Comparison of ENCODE assay signal across 17 cellular contexts in the genomic region with DNA sequence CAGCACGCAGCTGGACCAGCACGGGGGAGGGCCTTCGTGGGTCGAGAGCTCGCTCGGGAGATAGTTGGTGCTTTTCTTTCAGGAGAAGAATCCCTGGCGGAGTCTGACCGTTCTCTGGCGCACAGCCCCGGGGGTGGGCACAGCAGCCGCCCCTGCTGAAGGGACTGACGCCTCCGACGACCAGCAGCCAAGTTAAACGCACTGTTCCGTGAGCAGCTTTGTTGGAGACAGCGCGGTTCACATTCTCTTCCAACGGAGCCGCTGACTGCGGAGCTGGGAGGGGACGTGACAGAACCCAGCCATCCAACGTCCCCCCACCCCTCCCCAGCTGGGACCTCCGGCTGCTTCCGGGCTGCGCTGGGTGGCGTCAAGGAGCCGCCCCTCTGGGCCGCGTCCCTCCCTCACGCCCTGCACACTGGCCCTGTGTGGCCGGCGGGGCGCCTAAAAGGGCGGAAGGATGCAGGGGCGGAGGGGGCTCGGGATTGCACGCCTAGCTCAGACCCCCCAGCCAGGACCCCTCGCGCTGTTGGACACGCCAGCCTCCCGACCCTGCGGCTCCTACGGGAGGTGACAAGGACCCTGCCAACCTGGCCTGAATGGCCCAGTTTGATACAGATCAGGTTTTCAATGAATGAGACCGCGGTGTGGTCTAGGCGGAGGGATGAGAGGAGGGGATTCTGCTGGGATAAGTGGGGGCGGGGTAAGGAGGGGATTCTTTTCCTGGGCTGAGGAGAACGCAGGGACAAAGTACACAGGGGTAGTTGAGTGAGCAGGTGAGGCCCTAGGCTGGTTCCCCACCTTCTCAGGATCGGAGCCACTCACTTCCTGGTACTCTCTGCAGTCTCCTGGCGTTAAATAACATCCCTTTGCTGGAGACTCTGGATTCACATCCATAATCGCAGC. TPM values are rescaled to one million over a fixed set of nuclear protein-coding genes. Genes with fewer than 3 reads are reported as not detected.
DNase-seq lines count a peak whose midpoint lies in the region; ATAC-seq and TF ChIP-seq lines count a peak whose summit lies in the region.
"Had no signal": no experiment of that assay in that cellular context is flagged by ENCODE, and none has a peak within 500 bp of the region (broad histone marks: within the 10 kb centered on the region; RNA-seq: fewer than 3 reads in every experiment).

No MANE protein-coding gene starts in this region.

- peak overlapping the region; percentile 37 for H3K4me3 ChIP-seq in fibroblast of mammary gland (ENCODE audit: control insufficient read depth, low read depth, low read length)
- peak overlapping the region; percentile 15 for H3K4me3 ChIP-seq in thymus (ENCODE audit: low read length)

- peak; percentile 31 to 67 (median 65) for ATAC-seq in natural killer cell
- ATAC-seq in HG03521 (IDR thresholded peaks at IDR 0.05; ENCODE audit: unreplicated experiment): no peak
- ATAC-seq in omental fat pad (ENCODE audit: low FRiP score): no peak

- H3K9me3 Mint-ChIP-seq in natural killer cell: no peaks in the 10 kb centered on the region
- H3K9me3 Mint-ChIP-seq: stimulated activated naive CD8-positive, alpha-beta T cell treated with anti-CD3 and anti-CD28 coated beads, Interleukin-15, Interleukin-2, amounts not matched to agents 100 ng/mL and 50 ng/mL, for 24 hours had no signal

- H3K27ac ChIP-seq in RWPE1 (0 out of 2 replicates have a peak overlapping the region, but pooled peaks have one; percentile 2), thymus (ENCODE audit: low read depth) (no peak overlapping the region)
- H3K27ac ChIP-seq: HL-60 had no signal

- H3K27me3 ChIP-seq in thymus (ENCODE audit: control insufficient read depth, insufficient read depth): no peaks in the 10 kb centered on the region

- no peaks in the 10 kb centered on the region for H3K4me1 Mint-ChIP-seq in natural killer cell

- intact Hi-C loops in natural killer cell (cut with micrococcal nuclease): no loop called here

- 78% methylated on average over 52 of the region's 52 CpGs for WGBS in thymus

- no peaks in the 10 kb centered on the region for H3K36me3 Mint-ChIP-seq in natural killer cell

- TF ChIP-seq CTCF in RWPE1 (conservative IDR thresholded peaks at IDR 0.05; ENCODE audit: low read depth) (no peak), fibroblast of mammary gland (conservative IDR thresholded peaks at IDR 0.05; ENCODE audit: control insufficient read depth, insufficient read depth, low read depth, low read length) (no peak), natural killer cell (IDR thresholded peaks at IDR 0.05) (no peak), omental fat pad (IDR thresholded peaks at IDR 0.05) (no peak)

- no peaks in the 10 kb centered on the region for H3K9me3 ChIP-seq in thymus (ENCODE audit: control insufficient read depth)
- H3K9me3 ChIP-seq: Caco-2 had no signal

- H3K36me3 ChIP-seq in thymus (ENCODE audit: control insufficient read depth, insufficient read depth): peaks cover 9% of the 10 kb centered on the region

- CTCF ChIA-PET in RWPE1 (lab: Yijun Ruan, JAX): no interaction called here

- H3K27me3 Mint-ChIP-seq in natural killer cell (ENCODE audit: low read depth in 2 of 2): no peaks in the 10 kb centered on the region
- H3K27me3 Mint-ChIP-seq: activated CD4-positive, alpha-beta T cell treated with anti-CD3 and anti-CD28 coated beads, Interleukin-2, amount 10 ng/mL, durations not matched to agents 24 days and 14 days; stimulated activated naive CD8-positive, alpha-beta T cell treated with anti-CD3 and anti-CD28 coated beads, Interleukin-15, Interleukin-2, amounts not matched to agents 100 ng/mL and 50 ng/mL, for 24 hours had no signal

- POLR2A ChIA-PET in RWPE1 (lab: Yijun Ruan, JAX; ENCODE audit: low non-redundant PET): no interaction called here

- peak overlapping the region; percentile 69 for H3K4me3 Mint-ChIP-seq in natural killer cell
- H3K4me3 Mint-ChIP-seq: activated CD4-positive, alpha-beta T cell treated with anti-CD3 and anti-CD28 coated beads, Interleukin-2, amount 10 ng/mL, durations not matched to agents 24 days and 14 days had no signal

- DNase-seq in RWPE1 (ENCODE audit: low spot score): no peak
- DNase-seq in fibroblast of mammary gland (ENCODE audit: low read depth): no peak
- DNase-seq in natural killer cell: no peak
- no peak for DNase-seq in A172 (ENCODE audit: low spot score)
- DNase-seq in omental fat pad (ENCODE audit: low spot score): no peak
- DNase-seq in DMS53 (lab: John Stamatoyannopoulos, UW): no peak
- DNase-seq: activated CD4-positive, alpha-beta T cell treated with anti-CD3 and anti-CD28 coated beads, Interleukin-2, amount 10 ng/mL, durations not matched to agents 24 days and 14 days; activated gamma-delta T cell treated with Interleukin-2 at 50 U/mL for 16 hours; Caco-2; cortex of kidney; hippocampal formation; MV-4-11; NCI-H524 treated with DMSO at 0.1 percent for 48 hours had no signal

- H3K4me1 ChIP-seq in thymus (ENCODE audit: control insufficient read depth, insufficient read depth, low read length): no peaks in the 10 kb centered on the region
- H3K4me1 ChIP-seq: Caco-2 had no signal

- H3K27ac Mint-ChIP-seq in natural killer cell: no peak overlapping the region
- H3K27ac Mint-ChIP-seq: activated CD4-positive, alpha-beta T cell treated with anti-CD3 and anti-CD28 coated beads, Interleukin-2, amount 10 ng/mL, durations not matched to agents 24 days and 14 days; stimulated activated naive CD8-positive, alpha-beta T cell treated with anti-CD3 and anti-CD28 coated beads, Interleukin-15, Interleukin-2, amounts not matched to agents 100 ng/mL and 50 ng/mL, for 24 hours had no signal

RNA-seq across cellular contexts. Expression of a gene that starts 36.4 kb away (rescaled TPM):
- total RNA-seq in natural killer cell (1 to 10 TPM; 1.8 to 4.1 (median 2.9) TPM), omental fat pad (1 to 10 TPM in 2 of 4 donors, under 1 TPM in 2; 0.79 to 2.5 (median 1.1) TPM)
- polyA plus RNA-seq in thymus: 4.1 TPM
- 6.4 and 8.5 TPM in 2 replicates for total RNA-seq in A172 (2014; rRNA removed; shearing (Covaris generic))

RNA-seq across cellular contexts. Expression of a gene that starts 54.7 kb away (rescaled TPM):
- total RNA-seq in natural killer cell (not detected), omental fat pad (not detected)
- 0.39 TPM for polyA plus RNA-seq in thymus
- not detected in 2 replicates for total RNA-seq in A172 (2014; rRNA removed; shearing (Covaris generic))
- total RNA-seq: activated CD4-positive, alpha-beta T cell treated with anti-CD3 and anti-CD28 coated beads, Interleukin-2, amount 10 ng/mL, durations not matched to agents 24 days and 14 days; Caco-2 had no signal

Comparison
In these comparisons a context has a peak if more than half of its experiments do, and no peak if none do; other contexts are left out.
1. ATAC-seq: peak in natural killer cell (3 of 3); none in HG03521 (single experiment) and omental fat pad (single experiment).